In genomic region chr14:35826218-35826951, GRCh38 we compare ENCODE assay signal across 1 cellular context.
TF ChIP-seq lines count a peak whose summit lies in the region.

TSS of gene BRMS1L (plus strand) at chr14:35826338. CDS start at chr14:35826517, 179 bp downstream.

TF ChIP-seq in H1, 55 proteins besides CTCF, POLR2A, EP300 and RAD21:
- TF ChIP-seq CHD1 (IDR thresholded peaks at IDR 0.05; ENCODE audit: low read depth, low read length) = no peak
- TF ChIP-seq HDAC2 (IDR thresholded peaks at IDR 0.05; ENCODE audit: borderline replicate concordance in 1 of 2, low read depth in 2 of 2, low read length in 2 of 2) = peak in 1 of 2 experiments; percentile 55; a peak in 1 of 4 replicates
- peak; percentile 93 for TF ChIP-seq CREB1 (IDR thresholded peaks at IDR 0.05)
- TF ChIP-seq SIN3A (conservative IDR thresholded peaks at IDR 0.05 in 1 of 2, IDR thresholded peaks at IDR 0.05 in 1 of 2; ENCODE audit: low read depth in 1 of 2, low read length in 2 of 2) = no peak; a peak in 1 of 4 replicates
- TF ChIP-seq EGR1 (IDR thresholded peaks at IDR 0.05; ENCODE audit: borderline replicate concordance, low read depth, low read length) = no peak
- peak; percentile 94 for TF ChIP-seq ASH2L (IDR thresholded peaks at IDR 0.05; ENCODE audit: low read length)
- peak; percentile 51; the same call in 1 of the 2 replicates for TF ChIP-seq TBP (IDR thresholded peaks at IDR 0.05; ENCODE audit: low read depth, low read length)
- no peak for TF ChIP-seq HDAC6 (IDR thresholded peaks at IDR 0.05; ENCODE audit: low read depth, low read length)
- TF ChIP-seq TAF1 (IDR thresholded peaks at IDR 0.05; ENCODE audit: low read depth, low read length) = peak; percentile 85
- TF ChIP-seq TAF7 (optimal IDR thresholded peaks at IDR 0.05; ENCODE audit: borderline replicate concordance, low read depth, low read length) = peak; percentile 82
- TF ChIP-seq KDM4A (IDR thresholded peaks at IDR 0.05; ENCODE audit: low read depth, low read length, severe bottlenecking) = peak; percentile 69
- TF ChIP-seq, protein P1, sequence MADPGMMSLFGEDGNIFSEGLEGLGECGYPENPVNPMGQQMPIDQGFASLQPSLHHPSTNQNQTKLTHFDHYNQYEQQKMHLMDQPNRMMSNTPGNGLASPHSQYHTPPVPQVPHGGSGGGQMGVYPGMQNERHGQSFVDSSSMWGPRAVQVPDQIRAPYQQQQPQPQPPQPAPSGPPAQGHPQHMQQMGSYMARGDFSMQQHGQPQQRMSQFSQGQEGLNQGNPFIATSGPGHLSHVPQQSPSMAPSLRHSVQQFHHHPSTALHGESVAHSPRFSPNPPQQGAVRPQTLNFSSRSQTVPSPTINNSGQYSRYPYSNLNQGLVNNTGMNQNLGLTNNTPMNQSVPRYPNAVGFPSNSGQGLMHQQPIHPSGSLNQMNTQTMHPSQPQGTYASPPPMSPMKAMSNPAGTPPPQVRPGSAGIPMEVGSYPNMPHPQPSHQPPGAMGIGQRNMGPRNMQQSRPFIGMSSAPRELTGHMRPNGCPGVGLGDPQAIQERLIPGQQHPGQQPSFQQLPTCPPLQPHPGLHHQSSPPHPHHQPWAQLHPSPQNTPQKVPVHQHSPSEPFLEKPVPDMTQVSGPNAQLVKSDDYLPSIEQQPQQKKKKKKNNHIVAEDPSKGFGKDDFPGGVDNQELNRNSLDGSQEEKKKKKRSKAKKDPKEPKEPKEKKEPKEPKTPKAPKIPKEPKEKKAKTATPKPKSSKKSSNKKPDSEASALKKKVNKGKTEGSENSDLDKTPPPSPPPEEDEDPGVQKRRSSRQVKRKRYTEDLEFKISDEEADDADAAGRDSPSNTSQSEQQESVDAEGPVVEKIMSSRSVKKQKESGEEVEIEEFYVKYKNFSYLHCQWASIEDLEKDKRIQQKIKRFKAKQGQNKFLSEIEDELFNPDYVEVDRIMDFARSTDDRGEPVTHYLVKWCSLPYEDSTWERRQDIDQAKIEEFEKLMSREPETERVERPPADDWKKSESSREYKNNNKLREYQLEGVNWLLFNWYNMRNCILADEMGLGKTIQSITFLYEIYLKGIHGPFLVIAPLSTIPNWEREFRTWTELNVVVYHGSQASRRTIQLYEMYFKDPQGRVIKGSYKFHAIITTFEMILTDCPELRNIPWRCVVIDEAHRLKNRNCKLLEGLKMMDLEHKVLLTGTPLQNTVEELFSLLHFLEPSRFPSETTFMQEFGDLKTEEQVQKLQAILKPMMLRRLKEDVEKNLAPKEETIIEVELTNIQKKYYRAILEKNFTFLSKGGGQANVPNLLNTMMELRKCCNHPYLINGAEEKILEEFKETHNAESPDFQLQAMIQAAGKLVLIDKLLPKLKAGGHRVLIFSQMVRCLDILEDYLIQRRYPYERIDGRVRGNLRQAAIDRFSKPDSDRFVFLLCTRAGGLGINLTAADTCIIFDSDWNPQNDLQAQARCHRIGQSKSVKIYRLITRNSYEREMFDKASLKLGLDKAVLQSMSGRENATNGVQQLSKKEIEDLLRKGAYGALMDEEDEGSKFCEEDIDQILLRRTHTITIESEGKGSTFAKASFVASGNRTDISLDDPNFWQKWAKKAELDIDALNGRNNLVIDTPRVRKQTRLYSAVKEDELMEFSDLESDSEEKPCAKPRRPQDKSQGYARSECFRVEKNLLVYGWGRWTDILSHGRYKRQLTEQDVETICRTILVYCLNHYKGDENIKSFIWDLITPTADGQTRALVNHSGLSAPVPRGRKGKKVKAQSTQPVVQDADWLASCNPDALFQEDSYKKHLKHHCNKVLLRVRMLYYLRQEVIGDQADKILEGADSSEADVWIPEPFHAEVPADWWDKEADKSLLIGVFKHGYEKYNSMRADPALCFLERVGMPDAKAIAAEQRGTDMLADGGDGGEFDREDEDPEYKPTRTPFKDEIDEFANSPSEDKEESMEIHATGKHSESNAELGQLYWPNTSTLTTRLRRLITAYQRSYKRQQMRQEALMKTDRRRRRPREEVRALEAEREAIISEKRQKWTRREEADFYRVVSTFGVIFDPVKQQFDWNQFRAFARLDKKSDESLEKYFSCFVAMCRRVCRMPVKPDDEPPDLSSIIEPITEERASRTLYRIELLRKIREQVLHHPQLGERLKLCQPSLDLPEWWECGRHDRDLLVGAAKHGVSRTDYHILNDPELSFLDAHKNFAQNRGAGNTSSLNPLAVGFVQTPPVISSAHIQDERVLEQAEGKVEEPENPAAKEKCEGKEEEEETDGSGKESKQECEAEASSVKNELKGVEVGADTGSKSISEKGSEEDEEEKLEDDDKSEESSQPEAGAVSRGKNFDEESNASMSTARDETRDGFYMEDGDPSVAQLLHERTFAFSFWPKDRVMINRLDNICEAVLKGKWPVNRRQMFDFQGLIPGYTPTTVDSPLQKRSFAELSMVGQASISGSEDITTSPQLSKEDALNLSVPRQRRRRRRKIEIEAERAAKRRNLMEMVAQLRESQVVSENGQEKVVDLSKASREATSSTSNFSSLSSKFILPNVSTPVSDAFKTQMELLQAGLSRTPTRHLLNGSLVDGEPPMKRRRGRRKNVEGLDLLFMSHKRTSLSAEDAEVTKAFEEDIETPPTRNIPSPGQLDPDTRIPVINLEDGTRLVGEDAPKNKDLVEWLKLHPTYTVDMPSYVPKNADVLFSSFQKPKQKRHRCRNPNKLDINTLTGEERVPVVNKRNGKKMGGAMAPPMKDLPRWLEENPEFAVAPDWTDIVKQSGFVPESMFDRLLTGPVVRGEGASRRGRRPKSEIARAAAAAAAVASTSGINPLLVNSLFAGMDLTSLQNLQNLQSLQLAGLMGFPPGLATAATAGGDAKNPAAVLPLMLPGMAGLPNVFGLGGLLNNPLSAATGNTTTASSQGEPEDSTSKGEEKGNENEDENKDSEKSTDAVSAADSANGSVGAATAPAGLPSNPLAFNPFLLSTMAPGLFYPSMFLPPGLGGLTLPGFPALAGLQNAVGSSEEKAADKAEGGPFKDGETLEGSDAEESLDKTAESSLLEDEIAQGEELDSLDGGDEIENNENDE (IDR thresholded peaks at IDR 0.05; ENCODE audit: insufficient replicate concordance, low read length) = no peak
- TF ChIP-seq POLR2AphosphoS5 (IDR thresholded peaks at IDR 0.05; ENCODE audit: low read depth, low read length) = peak; percentile 70
- no peak for TF ChIP-seq RNF2 (IDR thresholded peaks at IDR 0.05; ENCODE audit: borderline replicate concordance, low read depth, low read length, missing control alignments, poor library complexity, severe bottlenecking)
- TF ChIP-seq ZNF274 (IDR thresholded peaks at IDR 0.05; ENCODE audit: borderline replicate concordance, extremely low read depth, low read length) = no peak
- peak; percentile 46 for TF ChIP-seq CTBP2 (IDR thresholded peaks at IDR 0.05; ENCODE audit: borderline replicate concordance, insufficient read depth, insufficient read length, low read length)
- TF ChIP-seq KDM1A (IDR thresholded peaks at IDR 0.05; ENCODE audit: borderline replicate concordance, low read length) = no peak
- no peak for TF ChIP-seq RFX5 (IDR thresholded peaks at IDR 0.05; ENCODE audit: borderline replicate concordance, low read depth, low read length)
- peak; percentile 85; the same call in 1 of the 2 replicates for TF ChIP-seq SIX5 (IDR thresholded peaks at IDR 0.05; ENCODE audit: low read depth, low read length)
- no peak for TF ChIP-seq ATF2 (IDR thresholded peaks at IDR 0.05; ENCODE audit: low read length)
- TF ChIP-seq, protein P2, sequence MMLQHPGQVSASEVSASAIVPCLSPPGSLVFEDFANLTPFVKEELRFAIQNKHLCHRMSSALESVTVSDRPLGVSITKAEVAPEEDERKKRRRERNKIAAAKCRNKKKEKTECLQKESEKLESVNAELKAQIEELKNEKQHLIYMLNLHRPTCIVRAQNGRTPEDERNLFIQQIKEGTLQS (IDR thresholded peaks at IDR 0.05; ENCODE audit: insufficient read depth, low read depth, low read length) = no peak
- peak; percentile 95 for TF ChIP-seq PHF8 (conservative IDR thresholded peaks at IDR 0.05; ENCODE audit: low read depth, low read length)
- peak; percentile 77; the same call in 1 of the 2 replicates for TF ChIP-seq SP1 (IDR thresholded peaks at IDR 0.05; ENCODE audit: low read depth, low read length)
- no peak for TF ChIP-seq E2F6 (IDR thresholded peaks at IDR 0.05)
- TF ChIP-seq SRF (IDR thresholded peaks at IDR 0.05; ENCODE audit: low read depth, low read length) = no peak
- TF ChIP-seq, protein P3, sequence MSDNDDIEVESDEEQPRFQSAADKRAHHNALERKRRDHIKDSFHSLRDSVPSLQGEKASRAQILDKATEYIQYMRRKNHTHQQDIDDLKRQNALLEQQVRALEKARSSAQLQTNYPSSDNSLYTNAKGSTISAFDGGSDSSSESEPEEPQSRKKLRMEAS (IDR thresholded peaks at IDR 0.05) = no peak
- TF ChIP-seq RXRA (IDR thresholded peaks at IDR 0.05; ENCODE audit: insufficient read depth, low read depth, low read length) = no peak
- TF ChIP-seq TEAD4 (IDR thresholded peaks at IDR 0.05; ENCODE audit: low read depth, low read length) = no peak
- TF ChIP-seq EZH2 (IDR thresholded peaks at IDR 0.05; ENCODE audit: low read depth, low read length, severe bottlenecking) = no peak
- TF ChIP-seq CBX8 (IDR thresholded peaks at IDR 0.05; ENCODE audit: borderline replicate concordance, low read depth, low read length) = no peak
- TF ChIP-seq SP4 (IDR thresholded peaks at IDR 0.05; ENCODE audit: low read length) = 0 out of 2 replicates have a peak, but pooled peaks have one; percentile 47
- TF ChIP-seq RBBP5 (IDR thresholded peaks at IDR 0.05; ENCODE audit: borderline replicate concordance, low read depth, low read length) = peak; percentile 96
